In the genomic region with DNA sequence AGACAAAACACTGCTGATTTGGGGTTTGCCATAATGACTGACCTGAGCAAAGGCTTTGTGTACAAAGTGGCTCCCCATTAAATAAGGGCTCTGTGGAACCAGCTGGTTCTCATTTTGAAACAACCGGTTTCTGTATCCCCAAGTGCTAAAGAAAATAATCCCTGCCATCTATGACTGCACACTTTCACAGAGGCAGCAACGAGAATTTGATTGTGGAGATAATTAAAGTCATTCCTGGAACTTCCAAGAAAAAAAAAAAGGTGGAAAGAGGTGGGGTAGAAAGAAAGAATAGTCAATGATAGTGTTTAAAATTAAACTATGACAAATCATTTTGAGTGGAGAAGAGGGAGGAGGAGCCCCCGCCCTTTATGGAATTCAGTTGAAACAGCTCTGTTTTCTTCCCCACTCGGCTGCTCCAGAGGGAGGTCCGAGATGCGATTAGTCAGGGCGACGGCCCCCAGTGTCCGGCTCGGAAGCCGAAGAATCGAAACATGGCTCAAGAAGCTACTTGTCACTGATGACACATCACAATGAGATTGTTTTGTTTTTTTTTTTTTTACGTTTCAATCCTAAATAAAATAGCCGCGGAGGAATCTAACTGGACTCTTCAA, we compare ENCODE assay signal across 10 cellular contexts. TPM values are rescaled to one million over a fixed set of nuclear protein-coding genes. Genes with fewer than 3 reads are reported as not detected.
DNase-seq lines count a peak whose midpoint lies in the region.
"Had no signal": no experiment of that assay in that cellular context is flagged by ENCODE, and none has a peak within 500 bp of the region (broad histone marks: within the 10 kb centered on the region; RNA-seq: fewer than 3 reads in every experiment).

No MANE protein-coding gene starts in this region.

- H3K9me3 ChIP-seq in ectodermal cell (ENCODE audit: control insufficient read depth, low read length) (no peaks in the 10 kb centered on the region), muscle layer of duodenum (ENCODE audit: control insufficient read depth in 1 of 2, low read length in 2 of 2) (no peaks in the 10 kb centered on the region)

- H3K27me3 ChIP-seq in ectodermal cell (ENCODE audit: control insufficient read depth, insufficient read depth, low read length, poor library complexity, severe bottlenecking) (no peaks in the 10 kb centered on the region), muscle layer of duodenum (ENCODE audit: low read depth, low read length) (no peaks in the 10 kb centered on the region)

- H3K4me1 ChIP-seq in ectodermal cell (ENCODE audit: control insufficient read depth, insufficient read depth, low read length) (peaks cover 61% of the 10 kb centered on the region), muscle layer of duodenum (ENCODE audit: control insufficient read depth in 1 of 2, insufficient read depth in 2 of 2, low read length in 2 of 2) (no peaks in the 10 kb centered on the region)

- in situ Hi-C loops in KBM-7 (cut with MboI; ENCODE audit: low pct_unique_long_range_greater_than_20kb, low sequenced_read_pairs): no loop called here

- WGBS in ectodermal cell, 2 experiments: 21 to 29% methylated on average over 12 to 13 of the region's 15 CpGs

- no peak overlapping the region for H3K4me3 ChIP-seq in ectodermal cell (ENCODE audit: insufficient read depth, low read depth, low read length)
- H3K4me3 ChIP-seq in muscle layer of duodenum (ENCODE audit: low read depth in 1 of 2, low read length in 2 of 2): no peak overlapping the region

- DNase-seq in NCI-H1092 treated with DMSO at 0.1 percent for 48 hours (lab: John Stamatoyannopoulos, UW) (peak; percentile 31), NCI-H1092 (lab: John Stamatoyannopoulos, UW) (no peak), KBM-7 (no peak), NCI-H2227 (lab: John Stamatoyannopoulos, UW; ENCODE audit: unreplicated experiment) (no peak), NOMO-1 treated with DMSO at 0.1 percent for 48 hours (lab: John Stamatoyannopoulos, UW; ENCODE audit: unreplicated experiment) (no peak)
- no peak for DNase-seq in activated CD4-positive, alpha-beta T cell treated with anti-CD3 and anti-CD28 coated beads, Interleukin-2, amount 50 U/mL, for 48 hours
- DNase-seq: activated naive CD4-positive, alpha-beta T cell had no signal

- H3K27ac ChIP-seq in ectodermal cell (ENCODE audit: insufficient read depth, low read depth, low read length, poor library complexity, severe bottlenecking) (peak overlapping the region; percentile 66), muscle layer of duodenum (ENCODE audit: low read length) (peak overlapping the region; percentile 32)
- H3K27ac ChIP-seq: HL-60 had no signal

- H3K36me3 ChIP-seq in ectodermal cell (ENCODE audit: control insufficient read depth, insufficient read depth, low read length) (no peaks in the 10 kb centered on the region), muscle layer of duodenum (ENCODE audit: control insufficient read depth in 1 of 2, insufficient read depth in 2 of 2, low read length in 2 of 2) (peaks cover 0 to 4% of the 10 kb centered on the region in 2 donors)

RNA-seq across cellular contexts. Expression of a gene that starts 38.4 kb away (rescaled TPM):
- 4.9 TPM for polyA plus RNA-seq in ectodermal cell (2013, experiment 1 of 4)
- polyA plus RNA-seq in ectodermal cell (2013, experiment 2 of 4): 4.1 TPM
- 4.2 TPM for polyA plus RNA-seq in ectodermal cell (2013, experiment 3 of 4)
- 3.8 TPM for polyA plus RNA-seq in ectodermal cell (2013, experiment 4 of 4)
